In genomic region chr7:29806793-29807178, GRCh38 we compare ENCODE assay signal across 10 cellular contexts. TPM values are rescaled to one million over a fixed set of nuclear protein-coding genes. Genes with fewer than 3 reads are reported as not detected.
DNase-seq lines count a peak whose midpoint lies in the region; ATAC-seq and TF ChIP-seq lines count a peak whose summit lies in the region.
"Had no signal": no experiment of that assay in that cellular context is flagged by ENCODE, and none has a peak within 500 bp of the region (broad histone marks: within the 10 kb centered on the region; RNA-seq: fewer than 3 reads in every experiment).

No MANE protein-coding gene starts in this region.

- WGBS in body of pancreas, 2 donors, result 1 to 3% methylated on average over 5 to 41 of the region's 41 CpGs
- 1 to 4% (median 2%) methylated on average over 14 to 41 of the region's 41 CpGs for WGBS in spleen, 5 donors

- no peak for ATAC-seq in body of pancreas
- ATAC-seq in left lobe of liver, result peak; percentile 57
- ATAC-seq in HG03196 (IDR thresholded peaks at IDR 0.05; ENCODE audit: unreplicated experiment), result no peak

- no peaks in the 10 kb centered on the region for H3K9me3 Mint-ChIP-seq in activated T-helper 1 cell treated with anti-CD3 and anti-CD28 coated beads, Interleukin-12 subunit alpha, Interleukin-12 subunit beta, Interleukin-2, Interleukin-4 antibody, amounts not matched to agents 30 ng/mL and 10 ng/mL and 1 ng/mL, durations not matched to agents 14 hours and 24 hours and 36 hours

- H3K4me1 Mint-ChIP-seq in activated T-helper 1 cell treated with anti-CD3 and anti-CD28 coated beads, Interleukin-12 subunit alpha, Interleukin-12 subunit beta, Interleukin-2, Interleukin-4 antibody, amounts not matched to agents 30 ng/mL and 10 ng/mL and 1 ng/mL, durations not matched to agents 14 hours and 24 hours and 36 hours (ENCODE audit: low read depth), result peaks cover 7% of the 10 kb centered on the region

- no peak overlapping the region for H3K4me3 Mint-ChIP-seq in activated T-helper 1 cell treated with anti-CD3 and anti-CD28 coated beads, Interleukin-12 subunit alpha, Interleukin-12 subunit beta, Interleukin-2, Interleukin-4 antibody, amounts not matched to agents 30 ng/mL and 10 ng/mL and 1 ng/mL, durations not matched to agents 14 hours and 24 hours and 36 hours

- H3K27ac Mint-ChIP-seq in activated T-helper 1 cell treated with anti-CD3 and anti-CD28 coated beads, Interleukin-12 subunit alpha, Interleukin-12 subunit beta, Interleukin-2, Interleukin-4 antibody, amounts not matched to agents 30 ng/mL and 10 ng/mL and 1 ng/mL, durations not matched to agents 14 hours and 24 hours and 36 hours, result no peak overlapping the region

- H3K9me3 ChIP-seq in body of pancreas, result no peaks in the 10 kb centered on the region
- no peaks in the 10 kb centered on the region for H3K9me3 ChIP-seq in spleen
- H3K9me3 ChIP-seq in SJCRH30 (replicated peaks), result no peaks in the 10 kb centered on the region

- H3K4me1 ChIP-seq in body of pancreas (peaks cover 13% of the 10 kb centered on the region), spleen (peaks cover 6 to 24% (median 17%) of the 10 kb centered on the region in 6 donors), SJCRH30 (0 out of 2 replicates have a peak, but pooled peaks cover 3% of the 10 kb centered on the region)

- intact Hi-C loops in body of pancreas (cut with DNase I) (no loop called here), spleen (cut with DNase I; ENCODE audit: low total_unique reads) (no loop called here)
- intact Hi-C loops in activated T-helper 1 cell treated with anti-CD3 and anti-CD28 coated beads, Interleukin-12 subunit alpha, Interleukin-12 subunit beta, Interleukin-2, Interleukin-4 antibody, amounts not matched to agents 30 ng/mL and 10 ng/mL and 1 ng/mL, durations not matched to agents 14 hours and 24 hours and 36 hours (cut with micrococcal nuclease), result no loop called here

- DNase-seq in HL-60 (ENCODE audit: low read depth in 1 of 2, low spot score in 1 of 2), result no peak
- peak in 1 of 4 donors; percentile 8 for DNase-seq in body of pancreas
- DNase-seq in left lobe of liver (ENCODE audit: low spot score), result no peak
- no peak for DNase-seq in spleen
- DNase-seq in NCI-H526 treated with DMSO at 0.1 percent for 48 hours (lab: John Stamatoyannopoulos, UW), result no peak
- DNase-seq in SJCRH30, result no peak
- DNase-seq in activated T-helper 1 cell treated with anti-CD3 and anti-CD28 coated beads, Interleukin-12 subunit alpha, Interleukin-12 subunit beta, Interleukin-2, Interleukin-4 antibody, amounts not matched to agents 30 ng/mL and 10 ng/mL and 1 ng/mL, durations not matched to agents 14 hours and 24 hours and 36 hours (ENCODE audit: low spot score), result no peak
- DNase-seq: activated CD8-positive, alpha-beta memory T cell treated with anti-CD3 and anti-CD28 coated beads for 24 hours; NCI-H2171 treated with DMSO at 0.1 percent for 48 hours had no signal

- TF ChIP-seq CTCF in HL-60 (IDR thresholded peaks at IDR 0.05; ENCODE audit: insufficient read depth, low read length), result no peak
- no peak for TF ChIP-seq CTCF in body of pancreas (IDR thresholded peaks at IDR 0.05)
- TF ChIP-seq CTCF in spleen (IDR thresholded peaks at IDR 0.05 in 8 of 11, conservative IDR thresholded peaks at IDR 0.05 in 3 of 11), result no peak

- H3K27me3 Mint-ChIP-seq in activated T-helper 1 cell treated with anti-CD3 and anti-CD28 coated beads, Interleukin-12 subunit alpha, Interleukin-12 subunit beta, Interleukin-2, Interleukin-4 antibody, amounts not matched to agents 30 ng/mL and 10 ng/mL and 1 ng/mL, durations not matched to agents 14 hours and 24 hours and 36 hours (ENCODE audit: insufficient read depth), result peaks cover 66% of the 10 kb centered on the region

- H3K36me3 Mint-ChIP-seq in activated T-helper 1 cell treated with anti-CD3 and anti-CD28 coated beads, Interleukin-12 subunit alpha, Interleukin-12 subunit beta, Interleukin-2, Interleukin-4 antibody, amounts not matched to agents 30 ng/mL and 10 ng/mL and 1 ng/mL, durations not matched to agents 14 hours and 24 hours and 36 hours (ENCODE audit: low read depth), result no peaks in the 10 kb centered on the region

- H3K27me3 ChIP-seq in HL-60 (ENCODE audit: insufficient read depth, poor library complexity, severe bottlenecking) (peaks cover 52% of the 10 kb centered on the region), body of pancreas (no peaks in the 10 kb centered on the region), spleen (replicated peaks in 1 of 7) (peaks cover 0 to 99% (median 42%) of the 10 kb centered on the region in 7 donors), SJCRH30 (peaks cover 4% of the 10 kb centered on the region; the same call in 1 of the 2 replicates)

- H3K27ac ChIP-seq in HL-60 (replicated peaks) (no peak overlapping the region), body of pancreas (peak overlapping the region in 3 of 4 donors; percentile 55 to 79 (median 73)), spleen (peak overlapping the region in 1 of 8 donors; percentile 34), SJCRH30 (no peak overlapping the region)

- H3K4me3 ChIP-seq in HL-60 (replicated peaks; ENCODE audit: insufficient read depth, low read length) (peak overlapping the region; percentile 9; the same call in 1 of the 2 replicates), body of pancreas (peak overlapping the region; percentile 19 to 43), spleen (peak overlapping the region; percentile 23 to 69 (median 42)), SJCRH30 (no peak overlapping the region)

- TF ChIP-seq POLR2A in body of pancreas (IDR thresholded peaks at IDR 0.05) (no peak), spleen (IDR thresholded peaks at IDR 0.05) (no peak)

- no peaks in the 10 kb centered on the region for H3K36me3 ChIP-seq in body of pancreas (replicated peaks in 1 of 2; ENCODE audit: insufficient read depth in 1 of 2, low read depth in 2 of 2)
- no peaks in the 10 kb centered on the region for H3K36me3 ChIP-seq in spleen
- no peaks in the 10 kb centered on the region for H3K36me3 ChIP-seq in SJCRH30

RNA-seq across cellular contexts. Expression of gene WIPF3, which starts 0.5 kb away (rescaled TPM):
- total RNA-seq in body of pancreas (1 to 10 TPM in 1 of 2 donors, under 1 TPM in 1; 0.33 to 1.0 TPM), left lobe of liver (0.73 TPM), spleen (1 to 10 TPM in 2 of 7 donors, under 1 TPM in 5; 0.17 to 1.5 (median 0.72) TPM)
- polyA plus RNA-seq in spleen, result under 1 TPM; 0.57 to 0.61 (median 0.58) TPM
- total RNA-seq in SJCRH30 (2014; rRNA removed; shearing (Covaris generic)), result not detected in 2 replicates
- not detected in 2 replicates for total RNA-seq in activated T-helper 1 cell treated with anti-CD3 and anti-CD28 coated beads, Interleukin-12 subunit alpha, Interleukin-12 subunit beta, Interleukin-2, Interleukin-4 antibody, amounts not matched to agents 30 ng/mL and 10 ng/mL and 1 ng/mL, durations not matched to agents 14 hours and 24 hours and 36 hours

Comparison
In these comparisons a context has a peak if more than half of its experiments do, and no peak if none do; other contexts are left out.
1. H3K27ac ChIP-seq: peak in body of pancreas (3 of 4); none in HL-60 (single experiment) and SJCRH30 (single experiment).